In genomic region chr20:18666803-18667460, GRCh38 we compare ENCODE assay signal across 14 cellular contexts.
DNase-seq lines count a peak whose midpoint lies in the region; ATAC-seq and TF ChIP-seq lines count a peak whose summit lies in the region.
"Had no signal": no experiment of that assay in that cellular context is flagged by ENCODE, and none has a peak within 500 bp of the region (broad histone marks: within the 10 kb centered on the region; RNA-seq: fewer than 3 reads in every experiment).

No MANE protein-coding gene starts in this region.

- no peak for ATAC-seq in HG02870 (IDR thresholded peaks at IDR 0.05; ENCODE audit: unreplicated experiment)
- ATAC-seq: left colon; stimulated activated effector memory CD8-positive, alpha-beta T cell treated with anti-CD3 and anti-CD28 coated beads, Interleukin-12 subunit alpha, Interleukin-12 subunit beta, amount 100 ng/mL, for 72 hours had no signal

- H3K36me3 Mint-ChIP-seq in brain, result peaks cover 8% of the 10 kb centered on the region
- no peaks in the 10 kb centered on the region for H3K36me3 Mint-ChIP-seq in activated CD4-positive, alpha-beta T cell treated with anti-CD3 and anti-CD28 coated beads, Interleukin-2, amount 10 ng/mL, durations not matched to agents 7 days and 5 days (ENCODE audit: low read depth)
- H3K36me3 Mint-ChIP-seq: stimulated activated effector memory CD8-positive, alpha-beta T cell treated with anti-CD3 and anti-CD28 coated beads, Interleukin-12 subunit alpha, Interleukin-12 subunit beta, amount 100 ng/mL, for 72 hours had no signal

- no peak for TF ChIP-seq CTCF in brain (conservative IDR thresholded peaks at IDR 0.05)

- no peaks in the 10 kb centered on the region for H3K9me3 Mint-ChIP-seq in brain
- H3K9me3 Mint-ChIP-seq in activated CD4-positive, alpha-beta T cell treated with anti-CD3 and anti-CD28 coated beads, Interleukin-2, amount 10 ng/mL, durations not matched to agents 7 days and 5 days, result no peaks in the 10 kb centered on the region
- H3K9me3 Mint-ChIP-seq: activated CD4-positive, alpha-beta memory T cell treated with anti-CD3 and anti-CD28 coated beads for 36 hours; CD8-positive, alpha-beta memory T cell; stimulated activated effector memory CD8-positive, alpha-beta T cell treated with anti-CD3 and anti-CD28 coated beads, Interleukin-12 subunit alpha, Interleukin-12 subunit beta, amount 100 ng/mL, for 72 hours had no signal

- CTCF ChIA-PET in activated CD4-positive, alpha-beta T cell treated with anti-CD3 and anti-CD28 coated beads, Interleukin-2, amount 10 ng/mL, durations not matched to agents 7 days and 5 days (lab: Charles Lee), result no interaction called here

- no peaks in the 10 kb centered on the region for H3K27me3 Mint-ChIP-seq in brain
- no peaks in the 10 kb centered on the region for H3K27me3 Mint-ChIP-seq in activated CD4-positive, alpha-beta T cell treated with anti-CD3 and anti-CD28 coated beads, Interleukin-2, amount 10 ng/mL, durations not matched to agents 7 days and 5 days
- H3K27me3 Mint-ChIP-seq: activated CD4-positive, alpha-beta memory T cell treated with anti-CD3 and anti-CD28 coated beads for 36 hours; CD8-positive, alpha-beta memory T cell had no signal

- peak overlapping the region in 4 of 5 experiments; percentile 5 to 73 (median 30) for H3K27ac Mint-ChIP-seq in brain
- H3K27ac Mint-ChIP-seq in activated CD4-positive, alpha-beta T cell treated with anti-CD3 and anti-CD28 coated beads, Interleukin-2, amount 10 ng/mL, durations not matched to agents 7 days and 5 days, result no peak overlapping the region
- H3K27ac Mint-ChIP-seq: activated CD4-positive, alpha-beta memory T cell treated with anti-CD3 and anti-CD28 coated beads for 36 hours had no signal

- H3K4me3 Mint-ChIP-seq in brain, result peak overlapping the region in 1 of 5 experiments; percentile 5
- H3K4me3 Mint-ChIP-seq in activated CD4-positive, alpha-beta T cell treated with anti-CD3 and anti-CD28 coated beads, Interleukin-2, amount 10 ng/mL, durations not matched to agents 7 days and 5 days, result no peak overlapping the region
- H3K4me3 Mint-ChIP-seq: activated CD4-positive, alpha-beta memory T cell treated with anti-CD3 and anti-CD28 coated beads for 36 hours; CD8-positive, alpha-beta memory T cell; stimulated activated effector memory CD8-positive, alpha-beta T cell treated with anti-CD3 and anti-CD28 coated beads, Interleukin-12 subunit alpha, Interleukin-12 subunit beta, amount 100 ng/mL, for 72 hours had no signal

- POLR2A ChIA-PET in activated CD4-positive, alpha-beta T cell treated with anti-CD3 and anti-CD28 coated beads, Interleukin-2, amount 10 ng/mL, durations not matched to agents 7 days and 5 days (lab: Charles Lee), result no interaction called here

- DNase-seq in COR-L47 (lab: John Stamatoyannopoulos, UW) (peak; percentile 47), NCI-H1417 treated with DMSO at 0.1 percent for 48 hours (lab: John Stamatoyannopoulos, UW) (peak; percentile 55), NCI-H2227 (lab: John Stamatoyannopoulos, UW; ENCODE audit: unreplicated experiment) (peak; percentile 74), HUDEP-2 (lab: John Stamatoyannopoulos, UW; ENCODE audit: unreplicated experiment in 76 of 76) (no peak)
- no peak for DNase-seq in activated CD4-positive, alpha-beta T cell treated with anti-CD3 and anti-CD28 coated beads, Interleukin-2, amount 10 ng/mL, durations not matched to agents 7 days and 5 days
- no peak for DNase-seq in activated T-cell treated with anti-CD3 and anti-CD28 coated beads, Interleukin-2, amount 50 U/mL, for 1 hour
- DNase-seq: activated CD4-positive, alpha-beta memory T cell treated with anti-CD3 and anti-CD28 coated beads for 36 hours; CD8-positive, alpha-beta memory T cell; left colon; ovary; trophoblast cell had no signal

- peaks cover 54% of the 10 kb centered on the region for H3K4me1 Mint-ChIP-seq in brain
- H3K4me1 Mint-ChIP-seq in activated CD4-positive, alpha-beta T cell treated with anti-CD3 and anti-CD28 coated beads, Interleukin-2, amount 10 ng/mL, durations not matched to agents 7 days and 5 days, result no peaks in the 10 kb centered on the region

Comparison
In these comparisons a context has a peak if more than half of its experiments do, and no peak if none do; other contexts are left out.
1. DNase-seq: peak in COR-L47 (single experiment), NCI-H1417 treated with DMSO at 0.1 percent for 48 hours (single experiment) and NCI-H2227 (single experiment); none in activated CD4-positive, alpha-beta T cell treated with anti-CD3 and anti-CD28 coated beads, Interleukin-2, amount 10 ng/mL, durations not matched to agents 7 days and 5 days (single experiment), HUDEP-2 (0 of 76) and activated T-cell treated with anti-CD3 and anti-CD28 coated beads, Interleukin-2, amount 50 U/mL, for 1 hour (single experiment).